Comparison of ENCODE assay signal across 8 cellular contexts in genomic region chr12:58804749-58805148, GRCh38.
A peak's percentile ranks its signal among the peaks of the same experiment; 100 is the strongest.
DNase-seq lines count a peak whose midpoint lies in the region; ATAC-seq and TF ChIP-seq lines count a peak whose summit lies in the region.

No MANE protein-coding gene starts in this region.

- H3K4me3 Mint-ChIP-seq in activated CD4-positive, alpha-beta memory T cell treated with anti-CD3 and anti-CD28 coated beads, Interleukin-2, amount 10 ng/mL, durations not matched to agents 7 days and 5 days, result no peak overlapping the region

- no peak for TF ChIP-seq POLR2A in gastrocnemius medialis (IDR thresholded peaks at IDR 0.05)

- 67% methylated on average over 2 of the region's 2 CpGs for WGBS in hepatocyte (ENCODE audit: low lambda C conversion rate, missing lambda C conversion rate)

- H3K9me2 ChIP-seq in hepatocyte (replicated peaks; ENCODE audit: insufficient read depth), result no peaks in the 10 kb centered on the region

- H3K4me3 ChIP-seq in GM12865 (ENCODE audit: low read depth, low read length) (no peak overlapping the region), H7 (ENCODE audit: insufficient read depth, low read depth, low read length) (no peak overlapping the region), hepatocyte (no peak overlapping the region), gastrocnemius medialis (no peak overlapping the region)

- TF ChIP-seq CTCF in GM12865 (IDR thresholded peaks at IDR 0.05; ENCODE audit: insufficient read depth, low read depth, low read length, missing control alignments), result peak; percentile 57
- TF ChIP-seq CTCF in hepatocyte (IDR thresholded peaks at IDR 0.05; ENCODE audit: poor library complexity), result peak; percentile 9
- TF ChIP-seq CTCF in gastrocnemius medialis (IDR thresholded peaks at IDR 0.05 in 4 of 5, conservative IDR thresholded peaks at IDR 0.05 in 1 of 5), result no peak

- CTCF ChIA-PET in activated CD4-positive, alpha-beta memory T cell treated with anti-CD3 and anti-CD28 coated beads, Interleukin-2, amount 10 ng/mL, durations not matched to agents 7 days and 5 days (lab: Charles Lee), result no interaction called here

- no peak overlapping the region for H2AFZ ChIP-seq in hepatocyte

- no peak for ATAC-seq in gastrocnemius medialis

- no peak overlapping the region for H3K27ac Mint-ChIP-seq in activated CD4-positive, alpha-beta memory T cell treated with anti-CD3 and anti-CD28 coated beads, Interleukin-2, amount 10 ng/mL, durations not matched to agents 7 days and 5 days

- H3K79me2 ChIP-seq in hepatocyte, result no peaks in the 10 kb centered on the region

- H3K4me1 ChIP-seq in hepatocyte (ENCODE audit: insufficient read depth) (peaks cover 7% of the 10 kb centered on the region), gastrocnemius medialis (no peaks in the 10 kb centered on the region)

- H3K36me3 ChIP-seq in H7 (replicated peaks; ENCODE audit: control insufficient read depth, insufficient read depth, low read length) (no peaks in the 10 kb centered on the region), hepatocyte (replicated peaks; ENCODE audit: insufficient read depth, low read depth) (no peaks in the 10 kb centered on the region), gastrocnemius medialis (no peaks in the 10 kb centered on the region)

- in situ Hi-C loops in gastrocnemius medialis (cut with MboI; ENCODE audit: low sequenced_read_pairs in 4 of 4), result no loop called here

- intact Hi-C loops in gastrocnemius medialis (cut with DNase I; ENCODE audit: low total_unique reads), result no loop called here

- DNase-seq in GM12865 (ENCODE audit: low read depth), result peak; percentile 9
- peak; percentile 4 for DNase-seq in H7
- peak; percentile 28 for DNase-seq in NAMALWA (ENCODE audit: low spot score)
- no peak for DNase-seq in hepatocyte (ENCODE audit: low spot score)
- no peak for DNase-seq in activated CD4-positive, alpha-beta T cell treated with anti-CD3 and anti-CD28 coated beads for 1 hour
- no peak for DNase-seq in activated CD4-positive, alpha-beta memory T cell treated with anti-CD3 and anti-CD28 coated beads, Interleukin-2, amount 10 ng/mL, durations not matched to agents 7 days and 5 days
- no peak for DNase-seq in NCI-H1930 (lab: John Stamatoyannopoulos, UW)
- DNase-seq in gastrocnemius medialis, result no peak

- no peaks in the 10 kb centered on the region for H3K4me1 Mint-ChIP-seq in activated CD4-positive, alpha-beta memory T cell treated with anti-CD3 and anti-CD28 coated beads, Interleukin-2, amount 10 ng/mL, durations not matched to agents 7 days and 5 days

- H3K27me3 Mint-ChIP-seq in activated CD4-positive, alpha-beta memory T cell treated with anti-CD3 and anti-CD28 coated beads, Interleukin-2, amount 10 ng/mL, durations not matched to agents 7 days and 5 days, result no peaks in the 10 kb centered on the region

- H3K36me3 Mint-ChIP-seq in activated CD4-positive, alpha-beta memory T cell treated with anti-CD3 and anti-CD28 coated beads, Interleukin-2, amount 10 ng/mL, durations not matched to agents 7 days and 5 days (ENCODE audit: low read depth), result no peaks in the 10 kb centered on the region

- H3K27me3 ChIP-seq in H7 (ENCODE audit: control insufficient read depth, insufficient read depth, low read length) (no peaks in the 10 kb centered on the region), hepatocyte (no peaks in the 10 kb centered on the region), gastrocnemius medialis (no peaks in the 10 kb centered on the region)

- H3K27ac ChIP-seq in hepatocyte (no peak overlapping the region), gastrocnemius medialis (no peak overlapping the region)

- H3K9me3 ChIP-seq in hepatocyte (ENCODE audit: low read depth), result no peaks in the 10 kb centered on the region
- no peaks in the 10 kb centered on the region for H3K9me3 ChIP-seq in gastrocnemius medialis

- no peak overlapping the region for H3K4me2 ChIP-seq in hepatocyte

- POLR2A ChIA-PET in activated CD4-positive, alpha-beta memory T cell treated with anti-CD3 and anti-CD28 coated beads, Interleukin-2, amount 10 ng/mL, durations not matched to agents 7 days and 5 days (lab: Charles Lee), result no interaction called here

- H3K9me3 Mint-ChIP-seq in activated CD4-positive, alpha-beta memory T cell treated with anti-CD3 and anti-CD28 coated beads, Interleukin-2, amount 10 ng/mL, durations not matched to agents 7 days and 5 days, result no peaks in the 10 kb centered on the region

- no peaks in the 10 kb centered on the region for H4K20me1 ChIP-seq in hepatocyte (ENCODE audit: insufficient read depth, poor library complexity, severe bottlenecking)

Comparison
In these comparisons a context has a peak if more than half of its experiments do, and no peak if none do; other contexts are left out.
1. DNase-seq: peak in GM12865 (single experiment), H7 (single experiment) and NAMALWA (single experiment); none in hepatocyte (single experiment), activated CD4-positive, alpha-beta T cell treated with anti-CD3 and anti-CD28 coated beads for 1 hour (single experiment), activated CD4-positive, alpha-beta memory T cell treated with anti-CD3 and anti-CD28 coated beads, Interleukin-2, amount 10 ng/mL, durations not matched to agents 7 days and 5 days (single experiment), NCI-H1930 (0 of 2) and gastrocnemius medialis (0 of 2).
2. CTCF ChIP-seq: peak in GM12865 (single experiment) and hepatocyte (single experiment); none in gastrocnemius medialis (0 of 5).